ENCODE assay signal across 9 cellular contexts in the genomic region with DNA sequence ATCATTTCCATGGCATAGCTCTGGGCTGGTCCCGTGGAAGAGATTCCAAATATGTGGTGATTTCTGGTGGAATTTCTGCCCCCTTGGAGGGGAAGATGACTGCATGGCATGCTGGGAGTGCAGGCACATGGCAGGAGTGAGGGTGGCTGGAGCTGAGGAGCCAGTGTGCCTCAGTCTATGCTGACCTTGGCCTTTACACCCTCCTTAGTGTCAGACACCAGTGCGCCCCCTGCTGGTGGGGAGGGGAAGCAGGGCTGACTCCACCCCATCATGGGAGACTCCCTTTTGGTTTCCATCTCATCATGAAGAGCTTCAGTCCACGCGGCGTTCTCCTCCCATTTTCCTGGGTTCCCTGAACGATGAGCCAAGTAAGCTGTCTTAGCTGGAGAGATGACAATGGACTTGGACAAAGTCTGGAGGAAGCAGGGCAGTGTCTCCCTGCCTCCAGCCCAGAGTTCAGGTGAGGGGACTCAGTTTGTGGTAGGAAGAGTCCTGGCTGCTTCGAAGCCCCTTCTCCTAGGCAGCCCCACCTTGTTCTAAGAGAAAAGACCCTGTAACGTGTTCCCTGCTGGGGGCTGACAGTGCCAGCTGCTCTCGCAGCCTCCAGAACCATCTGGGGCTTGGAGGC. TPM values are rescaled to one million over a fixed set of nuclear protein-coding genes. Genes with fewer than 3 reads are reported as not detected.
A peak's percentile ranks its signal among the peaks of the same experiment; 100 is the strongest.
DNase-seq lines count a peak whose midpoint lies in the region; ATAC-seq, FAIRE-seq and TF ChIP-seq lines count a peak whose summit lies in the region.
"Had no signal": no experiment of that assay in that cellular context is flagged by ENCODE, and none has a peak within 500 bp of the region (broad histone marks: within the 10 kb centered on the region; RNA-seq: fewer than 3 reads in every experiment).

No MANE protein-coding gene starts in this region.

- peaks cover 5 to 68% of the 10 kb centered on the region in 2 donors for H3K36me3 ChIP-seq in psoas muscle (ENCODE audit: insufficient read depth in 1 of 2, low read depth in 1 of 2)

- TF ChIP-seq CTCF in epithelial cell of proximal tubule (conservative IDR thresholded peaks at IDR 0.05; ENCODE audit: low read depth, low read length) (peak; percentile 83), psoas muscle (IDR thresholded peaks at IDR 0.05) (peak; percentile 54)

- intact Hi-C loops in psoas muscle (cut with DNase I) = no loop called here

- FAIRE-seq in GM12891 (lab: Jason Lieb, UNC) = peak; percentile 78

- no peak for TF ChIP-seq POLR2A in GM12891 (IDR thresholded peaks at IDR 0.05; ENCODE audit: low read depth, low read length)

- peak; percentile 16 for DNase-seq in A172 (ENCODE audit: low spot score)
- DNase-seq in GM12891 (ENCODE audit: insufficient read length, low spot score) = peak; percentile 59
- peak; percentile 14 to 57 for DNase-seq in NCI-H1930 (lab: John Stamatoyannopoulos, UW)
- DNase-seq in activated CD8-positive, alpha-beta memory T cell treated with anti-CD3 and anti-CD28 coated beads for 1 hour (ENCODE audit: extremely low read depth in 1 of 2, low read depth in 1 of 2) = peak; percentile 24 to 59
- no peak for DNase-seq in epithelial cell of proximal tubule (ENCODE audit: low read depth)
- peak; percentile 43 to 74 for DNase-seq in psoas muscle
- DNase-seq in NCI-H226 = no peak

- no peak overlapping the region for H3K27ac ChIP-seq in psoas muscle

- H3K4me3 ChIP-seq in epithelial cell of proximal tubule (ENCODE audit: low read depth, low read length) (no peak overlapping the region), psoas muscle (no peak overlapping the region)
- H3K4me3 ChIP-seq: HAP-1 had no signal

- no peaks in the 10 kb centered on the region for H3K27me3 ChIP-seq in psoas muscle (ENCODE audit: insufficient read depth in 3 of 3, low read length in 2 of 3)

- H3K9me3 ChIP-seq in psoas muscle = no peaks in the 10 kb centered on the region
- H3K9me3 ChIP-seq: HAP-1 had no signal

- peak; percentile 13 to 67 (median 48) for ATAC-seq in psoas muscle
- ATAC-seq in GM18870 (IDR thresholded peaks at IDR 0.05; ENCODE audit: unreplicated experiment) = no peak

- 89 to 92% (median 91%) methylated on average over 9 of the region's 9 CpGs for WGBS in psoas muscle, 3 donors

- no peaks in the 10 kb centered on the region for H3K4me1 ChIP-seq in psoas muscle
- H3K4me1 ChIP-seq: HAP-1 had no signal

TF ChIP-seq in GM12891, 5 proteins besides CTCF, POLR2A, EP300 and RAD21:
- no peak for TF ChIP-seq POLR2AphosphoS5 (IDR thresholded peaks at IDR 0.05; ENCODE audit: low read depth, low read length)
TF ChIP-seq in GM12891: peak in this region for 0.

RNA-seq across cellular contexts. Expression of a gene that starts 10.3 kb away (rescaled TPM):
- total RNA-seq in A172 (2014; rRNA removed; shearing (Covaris generic)) = not detected in 2 replicates
- polyA plus RNA-seq in GM12891 (2012; ENCODE audit: low read depth, missing spikeins) = not detected
- total RNA-seq in epithelial cell of proximal tubule (not detected in 2 replicates), psoas muscle (not detected)
- under 1 TPM; 0.04 to 0.11 (median 0.05) TPM for polyA plus RNA-seq in psoas muscle

RNA-seq across cellular contexts. Expression of a gene that starts 25.7 kb away (rescaled TPM):
- 24.4 and 25.7 TPM in 2 replicates for total RNA-seq in A172 (2014; rRNA removed; shearing (Covaris generic))
- polyA plus RNA-seq in GM12891 (2012; ENCODE audit: low read depth, missing spikeins) = 11.1 TPM
- total RNA-seq in epithelial cell of proximal tubule = 28.6 and 28.9 TPM in 2 replicates
- total RNA-seq in psoas muscle = 10 to 100 TPM; 16.1 to 23.1 (median 17.0) TPM
- polyA plus RNA-seq in psoas muscle = 10 to 100 TPM; 12.1 to 17.4 (median 13.5) TPM

RNA-seq across cellular contexts. Expression of a gene that starts 52.1 kb away (rescaled TPM):
- 0.83 TPM in 1 of 2 replicates, not detected in the other for total RNA-seq in A172 (2014; rRNA removed; shearing (Covaris generic))
- not detected for polyA plus RNA-seq in GM12891 (2012; ENCODE audit: low read depth, missing spikeins)
- not detected in 2 replicates for total RNA-seq in epithelial cell of proximal tubule
- under 1 TPM in 1 of 4 donors, not detected in 3; 0.20 TPM for total RNA-seq in psoas muscle
- under 1 TPM in 2 of 3 donors, not detected in 1; 0.06 to 0.19 TPM for polyA plus RNA-seq in psoas muscle

Comparison
In these comparisons a context has a peak if more than half of its experiments do, and no peak if none do; other contexts are left out.
1. DNase-seq: peak in A172 (single experiment), GM12891 (single experiment), NCI-H1930 (2 of 2), activated CD8-positive, alpha-beta memory T cell treated with anti-CD3 and anti-CD28 coated beads for 1 hour (2 of 2) and psoas muscle (2 of 2); none in epithelial cell of proximal tubule (single experiment) and NCI-H226 (single experiment).